Comparison of ENCODE assay signal across 8 cellular contexts in the genomic region with DNA sequence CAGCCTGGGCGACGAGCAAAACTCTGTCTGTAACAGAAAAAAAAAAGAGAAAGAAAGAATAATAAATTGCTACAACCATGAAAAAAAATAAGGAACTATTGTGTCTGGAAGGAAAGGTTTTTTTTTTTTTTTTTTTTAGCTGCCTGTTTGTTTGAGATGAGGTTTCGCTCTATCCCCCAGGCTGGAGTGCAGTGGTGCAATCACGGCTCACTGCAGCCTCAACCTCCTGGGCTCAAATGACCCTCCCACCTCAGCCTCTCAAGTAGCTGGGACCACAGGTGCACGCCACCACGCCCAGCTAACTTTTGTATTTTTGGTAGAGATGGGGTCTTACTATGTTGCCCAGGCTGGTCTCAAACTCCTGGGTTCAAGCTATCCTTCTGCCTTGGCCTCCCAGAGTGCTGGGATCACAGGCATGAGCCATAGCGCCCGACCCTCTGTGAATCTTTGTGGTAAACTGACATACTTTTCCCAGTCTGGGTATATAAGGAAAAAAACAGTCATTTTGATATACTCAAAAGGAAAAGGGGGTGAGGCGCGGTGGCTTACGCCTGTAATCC. TPM values are rescaled to one million over a fixed set of nuclear protein-coding genes. Genes with fewer than 3 reads are reported as not detected.
A peak's percentile ranks its signal among the peaks of the same experiment; 100 is the strongest.
DNase-seq lines count a peak whose midpoint lies in the region; ATAC-seq and TF ChIP-seq lines count a peak whose summit lies in the region.
"Not testable (repeated sequence)": the region's sequence is repeated elsewhere in the genome, so short reads cannot be mapped to it uniquely, and the experiment has no call there.

No MANE protein-coding gene starts in this region.

- H3K4me1 ChIP-seq in RWPE2 (ENCODE audit: insufficient read depth, poor library complexity, severe bottlenecking) (peaks cover 56% of the 10 kb centered on the region), esophagus (ENCODE audit: control insufficient read depth in 2 of 2, insufficient read depth in 2 of 2, low read length in 1 of 2) (peaks cover 8 to 30% of the 10 kb centered on the region in 2 donors), right lobe of liver (peaks cover 0 to 22% (median 10%) of the 10 kb centered on the region in 4 donors), skeletal muscle tissue (ENCODE audit: control insufficient read depth in 3 of 3, insufficient read depth in 3 of 3, low read length in 3 of 3) (peaks cover 25 to 60% (median 39%) of the 10 kb centered on the region in 3 donors)
- not testable (repeated sequence) for H3K4me1 ChIP-seq in uterus

- H3K4me3 ChIP-seq in RWPE2 (ENCODE audit: severe bottlenecking); esophagus (ENCODE audit: low read depth in 1 of 2, low read length in 2 of 2); right lobe of liver; skeletal muscle tissue (ENCODE audit: low read length in 3 of 3); uterus: not testable (repeated sequence)

- H3K4me3 Mint-ChIP-seq in CD14-positive monocyte (peak overlapping the region; percentile 31 to 55), IgD-negative memory B cell (peak overlapping the region; percentile 25 to 99 (median 52))
- not testable (repeated sequence) for H3K4me3 Mint-ChIP-seq in activated T-helper 2 cell treated with anti-CD3 and anti-CD28 coated beads, Interferon-gamma antibody, Interleukin-2, Interleukin-4, amounts not matched to agents 10 μg/mL and 5 μg/mL and 100 μg/mL, durations not matched to agents 14 hours and 24 hours and 36 hours (ENCODE audit: low read depth)

- peaks cover 75% of the 10 kb centered on the region for H3K4me1 Mint-ChIP-seq in CD14-positive monocyte
- peaks cover 50 to 58% (median 55%) of the 10 kb centered on the region in 3 donors for H3K4me1 Mint-ChIP-seq in IgD-negative memory B cell
- peaks cover 53% of the 10 kb centered on the region for H3K4me1 Mint-ChIP-seq in activated T-helper 2 cell treated with anti-CD3 and anti-CD28 coated beads, Interferon-gamma antibody, Interleukin-2, Interleukin-4, amounts not matched to agents 10 μg/mL and 5 μg/mL and 100 μg/mL, durations not matched to agents 14 hours and 24 hours and 36 hours (ENCODE audit: low read depth)

- TF ChIP-seq POLR2A in right lobe of liver (IDR thresholded peaks at IDR 0.05); uterus (IDR thresholded peaks at IDR 0.05): not testable (repeated sequence)

- not testable (repeated sequence) for TF ChIP-seq CTCF in CD14-positive monocyte (IDR thresholded peaks at IDR 0.05); RWPE2 (IDR thresholded peaks at IDR 0.05; ENCODE audit: poor library complexity, severe bottlenecking); right lobe of liver (IDR thresholded peaks at IDR 0.05); uterus (IDR thresholded peaks at IDR 0.05)

- 92 to 96% methylated on average over 11 of the region's 11 CpGs for WGBS in esophagus, 2 donors
- 85% methylated on average over 8 of the region's 11 CpGs for WGBS in right lobe of liver (ENCODE audit: insufficient coverage, low coverage, low lambda C conversion rate, missing lambda C conversion rate)

- H3K27ac Mint-ChIP-seq in CD14-positive monocyte: peak overlapping the region; percentile 100
- H3K27ac Mint-ChIP-seq in IgD-negative memory B cell: peak overlapping the region; percentile 81 to 100 (median 98)
- H3K27ac Mint-ChIP-seq in activated T-helper 2 cell treated with anti-CD3 and anti-CD28 coated beads, Interferon-gamma antibody, Interleukin-2, Interleukin-4, amounts not matched to agents 10 μg/mL and 5 μg/mL and 100 μg/mL, durations not matched to agents 14 hours and 24 hours and 36 hours: peak overlapping the region; percentile 46

- peaks cover 21 to 41% of the 10 kb centered on the region in 2 donors for H3K36me3 Mint-ChIP-seq in CD14-positive monocyte
- not testable (repeated sequence) for H3K36me3 Mint-ChIP-seq in IgD-negative memory B cell
- peaks cover 54% of the 10 kb centered on the region for H3K36me3 Mint-ChIP-seq in activated T-helper 2 cell treated with anti-CD3 and anti-CD28 coated beads, Interferon-gamma antibody, Interleukin-2, Interleukin-4, amounts not matched to agents 10 μg/mL and 5 μg/mL and 100 μg/mL, durations not matched to agents 14 hours and 24 hours and 36 hours (ENCODE audit: low read depth)

- not testable (repeated sequence) for ATAC-seq in RWPE2 (ENCODE audit: low read depth); right lobe of liver

- H3K9ac ChIP-seq in skeletal muscle tissue (ENCODE audit: low read depth in 1 of 3, low read length in 3 of 3): not testable (repeated sequence)

- not testable (repeated sequence) for H3K27me3 ChIP-seq in RWPE2 (ENCODE audit: insufficient read depth, poor library complexity, severe bottlenecking); esophagus (ENCODE audit: control insufficient read depth in 1 of 2, insufficient read depth in 2 of 2, low read length in 2 of 2); right lobe of liver; skeletal muscle tissue (ENCODE audit: control insufficient read depth in 3 of 3, insufficient read depth in 3 of 3, low read length in 3 of 3); uterus

- not testable (repeated sequence) for DNase-seq in CD14-positive monocyte (ENCODE audit: low spot score); RWPE2 (ENCODE audit: low spot score); activated T-helper 2 cell treated with anti-CD3 and anti-CD28 coated beads, Interferon-gamma antibody, Interleukin-2, Interleukin-4, amounts not matched to agents 10 μg/mL and 5 μg/mL and 100 μg/mL, durations not matched to agents 14 hours and 24 hours and 36 hours (ENCODE audit: low spot score); right lobe of liver; uterus

- not testable (repeated sequence) for H3K27me3 Mint-ChIP-seq in CD14-positive monocyte (ENCODE audit: low read depth in 3 of 3); IgD-negative memory B cell; activated T-helper 2 cell treated with anti-CD3 and anti-CD28 coated beads, Interferon-gamma antibody, Interleukin-2, Interleukin-4, amounts not matched to agents 10 μg/mL and 5 μg/mL and 100 μg/mL, durations not matched to agents 14 hours and 24 hours and 36 hours (ENCODE audit: low read depth)

- not testable (repeated sequence) for H3K9me3 Mint-ChIP-seq in CD14-positive monocyte; IgD-negative memory B cell; activated T-helper 2 cell treated with anti-CD3 and anti-CD28 coated beads, Interferon-gamma antibody, Interleukin-2, Interleukin-4, amounts not matched to agents 10 μg/mL and 5 μg/mL and 100 μg/mL, durations not matched to agents 14 hours and 24 hours and 36 hours

- intact Hi-C loops in CD14-positive monocyte (cut with micrococcal nuclease): loop anchor here in 1 of 2 donors (5.0 kb wide), 3 partner anchors 75 to 525 kb away; no protein-coding TSS in a partner anchor
- intact Hi-C loops in activated T-helper 2 cell treated with anti-CD3 and anti-CD28 coated beads, Interferon-gamma antibody, Interleukin-2, Interleukin-4, amounts not matched to agents 10 μg/mL and 5 μg/mL and 100 μg/mL, durations not matched to agents 14 hours and 24 hours and 36 hours (cut with micrococcal nuclease): loop anchor here (5.0 kb wide), 1 partner anchor 40 kb away; a partner anchor contains a TSS
- intact Hi-C loops in right lobe of liver (cut with DNase I); uterus (cut with DNase I; ENCODE audit: low total_unique reads): not testable (repeated sequence)

- H3K9me3 ChIP-seq in RWPE2 (ENCODE audit: severe bottlenecking); esophagus (ENCODE audit: control insufficient read depth in 2 of 2, insufficient read depth in 1 of 2, low read depth in 1 of 2, low read length in 1 of 2); right lobe of liver; skeletal muscle tissue (ENCODE audit: control insufficient read depth in 3 of 3, low read length in 3 of 3); uterus: not testable (repeated sequence)

- H3K27ac ChIP-seq in RWPE2 (ENCODE audit: poor library complexity, severe bottlenecking): peak overlapping the region; percentile 99
- peak overlapping the region; percentile 58 to 88 for H3K27ac ChIP-seq in esophagus (ENCODE audit: low read depth in 2 of 2, low read length in 1 of 2)
- peak overlapping the region in 2 of 3 donors; percentile 14 to 25 for H3K27ac ChIP-seq in right lobe of liver
- peak overlapping the region; percentile 3 for H3K27ac ChIP-seq in skeletal muscle tissue (ENCODE audit: low read depth, low read length)
- H3K27ac ChIP-seq in uterus: peak overlapping the region; percentile 58 to 97

- H3K36me3 ChIP-seq in RWPE2 (ENCODE audit: low read depth): peaks cover 43% of the 10 kb centered on the region
- H3K36me3 ChIP-seq in esophagus (ENCODE audit: control insufficient read depth in 2 of 2, insufficient read depth in 2 of 2, low read length in 1 of 2); right lobe of liver; skeletal muscle tissue (ENCODE audit: control insufficient read depth in 3 of 3, insufficient read depth in 3 of 3, low read length in 3 of 3); uterus: not testable (repeated sequence)

RNA-seq across cellular contexts. Expression of a gene that starts 4.1 kb away (rescaled TPM):
- 10 to 100 TPM; 60.5 to 96.3 TPM for polyA plus RNA-seq in CD14-positive monocyte
- 136 TPM for polyA plus RNA-seq in IgD-negative memory B cell
- total RNA-seq in activated T-helper 2 cell treated with anti-CD3 and anti-CD28 coated beads, Interferon-gamma antibody, Interleukin-2, Interleukin-4, amounts not matched to agents 10 μg/mL and 5 μg/mL and 100 μg/mL, durations not matched to agents 14 hours and 24 hours and 36 hours: 175 and 181 TPM in 2 replicates
- 10 to 100 TPM; 11.0 to 12.4 TPM for polyA plus RNA-seq in esophagus
- total RNA-seq in right lobe of liver: 10 to 100 TPM in 4 of 6 experiments, 1 to 10 TPM in 2; 8.3 to 13.8 (median 10.8) TPM
- total RNA-seq in skeletal muscle tissue: 12.0 TPM
- total RNA-seq in uterus: 10 to 100 TPM; 10.2 to 81.4 (median 20.7) TPM

RNA-seq across cellular contexts. Expression of a gene that starts 4.7 kb away (rescaled TPM):
- polyA plus RNA-seq in CD14-positive monocyte (under 1 TPM; 0.41 to 0.80 TPM), IgD-negative memory B cell (0.83 TPM), esophagus (10 to 100 TPM in 1 of 2 donors, 1 to 10 TPM in 1; 6.4 to 16.0 TPM)
- 7.6 and 9.5 TPM in 2 replicates for total RNA-seq in activated T-helper 2 cell treated with anti-CD3 and anti-CD28 coated beads, Interferon-gamma antibody, Interleukin-2, Interleukin-4, amounts not matched to agents 10 μg/mL and 5 μg/mL and 100 μg/mL, durations not matched to agents 14 hours and 24 hours and 36 hours
- total RNA-seq in right lobe of liver (1 to 10 TPM in 5 of 6 experiments, not detected in 1; 1.2 to 6.9 (median 4.2) TPM), skeletal muscle tissue (2.1 TPM), uterus (10 to 100 TPM in 1 of 4 donors, 1 to 10 TPM in 3; 1.5 to 86.1 (median 5.7) TPM)

RNA-seq across cellular contexts. Expression of a gene that starts 41.0 kb away (rescaled TPM):
- polyA plus RNA-seq in CD14-positive monocyte (10 to 100 TPM; 16.9 to 21.8 TPM), IgD-negative memory B cell (83.9 TPM), esophagus (100 to 1,000 TPM; 167 to 244 TPM)
- total RNA-seq in activated T-helper 2 cell treated with anti-CD3 and anti-CD28 coated beads, Interferon-gamma antibody, Interleukin-2, Interleukin-4, amounts not matched to agents 10 μg/mL and 5 μg/mL and 100 μg/mL, durations not matched to agents 14 hours and 24 hours and 36 hours: 161 and 176 TPM in 2 replicates
- total RNA-seq in right lobe of liver (100 to 1,000 TPM in 4 of 6 experiments, 10 to 100 TPM in 2; 80.5 to 218 (median 117) TPM), skeletal muscle tissue (32.4 TPM), uterus (100 to 1,000 TPM in 2 of 4 donors, 10 to 100 TPM in 2; 34.6 to 155 (median 81.7) TPM)

RNA-seq across cellular contexts. Expression of a gene that starts 59.3 kb away (rescaled TPM):
- polyA plus RNA-seq in CD14-positive monocyte (10 to 100 TPM in 1 of 2 donors, 1 to 10 TPM in 1; 9.6 to 12.4 TPM), IgD-negative memory B cell (23.7 TPM), esophagus (10 to 100 TPM; 50.8 to 64.5 TPM)
- 101 and 103 TPM in 2 replicates for total RNA-seq in activated T-helper 2 cell treated with anti-CD3 and anti-CD28 coated beads, Interferon-gamma antibody, Interleukin-2, Interleukin-4, amounts not matched to agents 10 μg/mL and 5 μg/mL and 100 μg/mL, durations not matched to agents 14 hours and 24 hours and 36 hours
- total RNA-seq in right lobe of liver (10 to 100 TPM; 55.5 to 99.0 (median 65.5) TPM), skeletal muscle tissue (33.4 TPM), uterus (10 to 100 TPM; 33.8 to 97.5 (median 49.8) TPM)

Comparison
In these comparisons a context has a peak if more than half of its experiments do, and no peak if none do; other contexts are left out.
1. H3K27ac Mint-ChIP-seq: peak in every context shown above with its lines; median percentile 100 in CD14-positive monocyte; 98 in IgD-negative memory B cell; 46 in activated T-helper 2 cell treated with anti-CD3 and anti-CD28 coated beads, Interferon-gamma antibody, Interleukin-2, Interleukin-4, amounts not matched to agents 10 μg/mL and 5 μg/mL and 100 μg/mL, durations not matched to agents 14 hours and 24 hours and 36 hours.
2. H3K27ac ChIP-seq: peak in every context shown above with its lines; median percentile 99 in RWPE2; 78 in uterus; 73 in esophagus; 20 in right lobe of liver; 3 in skeletal muscle tissue.